Comparison of ENCODE assay signal across 9 cellular contexts in genomic region chr12:50057896-50058670, GRCh38. TPM values are rescaled to one million over a fixed set of nuclear protein-coding genes. Genes with fewer than 3 reads are reported as not detected.
DNase-seq lines count a peak whose midpoint lies in the region; TF ChIP-seq lines count a peak whose summit lies in the region.
"Had no signal": no experiment of that assay in that cellular context is flagged by ENCODE, and none has a peak within 500 bp of the region (broad histone marks: within the 10 kb centered on the region; RNA-seq: fewer than 3 reads in every experiment).

No MANE protein-coding gene starts in this region.

- TF ChIP-seq CTCF in BJ (IDR thresholded peaks at IDR 0.05; ENCODE audit: insufficient read depth, low read depth, low read length) (no peak), LNCaP clone FGC (IDR thresholded peaks at IDR 0.05; ENCODE audit: control insufficient read depth, extremely low read depth, insufficient read depth) (no peak), neural progenitor cell (IDR thresholded peaks at IDR 0.05) (no peak), thyroid gland (IDR thresholded peaks at IDR 0.05) (no peak)

- no peaks in the 10 kb centered on the region for H3K79me2 ChIP-seq in neural progenitor cell (ENCODE audit: low read depth)

- H3K36me3 ChIP-seq in BJ (ENCODE audit: control insufficient read depth, insufficient read depth, low read length) (no peaks in the 10 kb centered on the region), neural progenitor cell (no peaks in the 10 kb centered on the region), thyroid gland (no peaks in the 10 kb centered on the region)

- H2AFZ ChIP-seq in neural progenitor cell (replicated peaks): peak overlapping the region; percentile 97

- peaks cover 7% of the 10 kb centered on the region for H3K27me3 ChIP-seq in BJ (ENCODE audit: control insufficient read depth, insufficient read depth, low read length)
- H3K27me3 ChIP-seq in neural progenitor cell: peaks cover 83% of the 10 kb centered on the region
- no peaks in the 10 kb centered on the region for H3K27me3 ChIP-seq in thyroid gland

- no peak overlapping the region for H3K27ac Mint-ChIP-seq in neural progenitor cell

- H3K4me3 ChIP-seq in BJ (ENCODE audit: low read depth, low read length): peak overlapping the region; percentile 54
- H3K4me3 ChIP-seq in LNCaP clone FGC (ENCODE audit: low read depth, low read length): peak overlapping the region; percentile 69
- H3K4me3 ChIP-seq in neural progenitor cell: peak overlapping the region; percentile 92
- H3K4me3 ChIP-seq in thyroid gland (replicated peaks in 1 of 3): peak overlapping the region in 1 of 3 donors; percentile 42

- POLR2A ChIA-PET in BJ (lab: Charles Lee): no interaction called here

- H3K27me3 Mint-ChIP-seq in neural progenitor cell (ENCODE audit: insufficient read depth, low read depth): peaks cover 28% of the 10 kb centered on the region

- no peaks in the 10 kb centered on the region for H4K20me1 ChIP-seq in neural progenitor cell (ENCODE audit: low read depth)

- H3K9ac ChIP-seq in neural progenitor cell: no peak overlapping the region

- no peaks in the 10 kb centered on the region for H3K9me3 Mint-ChIP-seq in neural progenitor cell

- peak overlapping the region; percentile 48 for H3K27ac ChIP-seq in caudate nucleus (ENCODE audit: low read depth, low read length)
- no peak overlapping the region for H3K27ac ChIP-seq in neural progenitor cell
- no peak overlapping the region for H3K27ac ChIP-seq in thyroid gland

- DNase-seq in BJ (ENCODE audit: low read depth) (no peak), LNCaP clone FGC (ENCODE audit: low read depth) (no peak), caudate nucleus (lab: John Stamatoyannopoulos, UW) (peak in 6 of 61 donors; percentile 20 to 65 (median 50)), neural progenitor cell (ENCODE audit: low spot score) (no peak), DMS79 (lab: John Stamatoyannopoulos, UW) (no peak), thyroid gland (no peak)
- DNase-seq in activated CD4-positive, alpha-beta T cell treated with anti-CD3 and anti-CD28 coated beads for 1 hour: no peak
- no peak for DNase-seq in activated CD4-positive, alpha-beta T cell treated with anti-CD3 and anti-CD28 coated beads for 48 hours

- peak overlapping the region; percentile 81 for H3K4me3 Mint-ChIP-seq in neural progenitor cell

- no peaks in the 10 kb centered on the region for H3K9me3 ChIP-seq in neural progenitor cell (ENCODE audit: low read depth)
- H3K9me3 ChIP-seq in thyroid gland: no peaks in the 10 kb centered on the region

- H3K36me3 Mint-ChIP-seq in neural progenitor cell: peaks cover 11% of the 10 kb centered on the region

- peaks cover 23% of the 10 kb centered on the region for H3K4me1 Mint-ChIP-seq in neural progenitor cell

- peak overlapping the region; percentile 99 for H3K4me2 ChIP-seq in neural progenitor cell

- 46 to 71% methylated on average over 3 to 8 of the region's 30 CpGs for WGBS in thyroid gland, 2 donors

- peaks cover 14% of the 10 kb centered on the region for H3F3A ChIP-seq in neural progenitor cell (ENCODE audit: low read depth)

- CTCF ChIA-PET in BJ (lab: Yijun Ruan, JAX): interaction anchor here (0.7 to 19.9 kb wide), 6 partner anchors 10 to 91 kb away, joined by 3 to 578 read pairs (median 24); partner anchors contain the start of genes AQP5 and AQP6

- intact Hi-C loops in thyroid gland (cut with DNase I): loop anchor here (5.0 to 10.0 kb wide), 2 partner anchors 91 to 193 kb away; no protein-coding TSS in a partner anchor

- TF ChIP-seq POLR2A in thyroid gland (IDR thresholded peaks at IDR 0.05): no peak

- H3K4me1 ChIP-seq in neural progenitor cell (peaks cover 8% of the 10 kb centered on the region), thyroid gland (peaks cover 6 to 21% of the 10 kb centered on the region in 2 donors)

RNA-seq across cellular contexts. Expression of gene ASIC1, which starts 0.7 kb away (rescaled TPM):
- polyA plus RNA-seq in BJ (2011; rRNA removed): 4.9 and 7.0 TPM in 2 replicates
- polyA minus RNA-seq in BJ (2011; rRNA and poly(A)+ RNA removed): 6.5 TPM in 2 replicates
- total RNA-seq in neural progenitor cell (ENCODE audit: low replicate concordance) (2.5 and 5.6 TPM in 2 replicates), thyroid gland (1 to 10 TPM in 1 of 4 donors, under 1 TPM in 3; 0.13 to 1.9 (median 0.43) TPM)
- total RNA-seq: lung microvascular endothelial cell had no signal

RNA-seq across cellular contexts. Expression of gene SMARCD1, which starts 27.1 kb away (rescaled TPM):
- 48.9 and 56.0 TPM in 2 replicates for polyA plus RNA-seq in BJ (2011; rRNA removed)
- polyA minus RNA-seq in BJ (2011; rRNA and poly(A)+ RNA removed): 38.7 and 48.3 TPM in 2 replicates
- total RNA-seq in neural progenitor cell (ENCODE audit: low replicate concordance) (121 and 209 TPM in 2 replicates), thyroid gland (10 to 100 TPM; 67.2 to 92.9 (median 74.7) TPM)

RNA-seq across cellular contexts. Expression of gene RACGAP1, which starts 32.8 kb away (rescaled TPM):
- polyA plus RNA-seq in BJ (2011; rRNA removed): 42.8 and 55.3 TPM in 2 replicates
- polyA minus RNA-seq in BJ (2011; rRNA and poly(A)+ RNA removed): 66.8 and 88.8 TPM in 2 replicates
- total RNA-seq in neural progenitor cell (ENCODE audit: low replicate concordance) (121 and 149 TPM in 2 replicates), thyroid gland (1 to 10 TPM; 4.0 to 7.2 (median 6.2) TPM)

RNA-seq across cellular contexts. Expression of gene GPD1, which starts 45.7 kb away (rescaled TPM):
- polyA plus RNA-seq in BJ (2011; rRNA removed): 0.31 and 0.47 TPM in 2 replicates
- 0.33 TPM in 1 of 2 replicates, not detected in the other for polyA minus RNA-seq in BJ (2011; rRNA and poly(A)+ RNA removed)
- total RNA-seq in neural progenitor cell (ENCODE audit: low replicate concordance) (1.4 TPM in 1 of 2 replicates, not detected in the other), thyroid gland (10 to 100 TPM in 1 of 4 donors, 1 to 10 TPM in 3; 5.1 to 10.6 (median 7.1) TPM)

RNA-seq across cellular contexts. Expression of gene COX14, which starts 54.0 kb away (rescaled TPM):
- 85.7 and 104 TPM in 2 replicates for polyA plus RNA-seq in BJ (2011; rRNA removed)
- polyA minus RNA-seq in BJ (2011; rRNA and poly(A)+ RNA removed): 15.2 and 39.8 TPM in 2 replicates
- total RNA-seq in neural progenitor cell (ENCODE audit: low replicate concordance) (15.3 and 22.7 TPM in 2 replicates), thyroid gland (100 to 1,000 TPM in 2 of 4 donors, 10 to 100 TPM in 2; 40.6 to 135 (median 90.9) TPM)

Comparison
In these comparisons a context has a peak if more than half of its experiments do, and no peak if none do; other contexts are left out.
1. RNA of gene RACGAP1, which starts 32.8 kb away (total RNA-seq): 121 to 149 TPM in neural progenitor cell; 4.0 to 7.2 TPM in thyroid gland; every median in the first group is over 10 times any median in the second.